13 cellular contexts compared by ENCODE assay signal in the genomic region with DNA sequence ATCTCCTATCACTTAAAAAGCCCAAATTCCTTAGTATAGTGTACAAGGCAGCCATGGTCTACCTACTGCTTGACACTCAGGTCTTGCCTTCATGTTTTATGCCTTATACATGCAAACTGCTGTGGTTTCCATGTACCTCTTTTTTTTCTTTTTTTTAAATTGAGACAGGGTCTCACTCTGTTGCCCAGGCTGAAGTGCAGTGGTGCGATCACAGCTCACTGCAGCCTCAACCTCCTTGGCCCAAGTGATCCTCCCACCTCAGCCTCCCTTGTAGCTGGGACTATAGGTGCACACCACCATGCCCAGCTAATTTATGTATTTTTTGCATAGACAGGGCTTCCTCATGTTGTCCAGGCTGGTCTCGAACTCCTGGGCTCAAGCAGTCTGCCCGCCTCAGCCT. TPM values are rescaled to one million over a fixed set of nuclear protein-coding genes. Genes with fewer than 3 reads are reported as not detected.
DNase-seq lines count a peak whose midpoint lies in the region; ATAC-seq, FAIRE-seq and TF ChIP-seq lines count a peak whose summit lies in the region.
"Had no signal": no experiment of that assay in that cellular context is flagged by ENCODE, and none has a peak within 500 bp of the region (broad histone marks: within the 10 kb centered on the region; RNA-seq: fewer than 3 reads in every experiment).

No MANE protein-coding gene starts in this region.

- FAIRE-seq in A549 (lab: Jason Lieb, UNC) = no peak

- WGBS in A549 (ENCODE audit: missing lambda C conversion rate) = 88% methylated on average over 3 of the region's 3 CpGs

- TF ChIP-seq RAD21 in A549 (conservative IDR thresholded peaks at IDR 0.05 in 1 of 2, IDR thresholded peaks at IDR 0.05 in 1 of 2) = no peak

- no peaks in the 10 kb centered on the region for H3K27me3 Mint-ChIP-seq in CD4-positive, alpha-beta T cell
- H3K27me3 Mint-ChIP-seq in activated CD8-positive, alpha-beta T cell treated with anti-CD3 and anti-CD28 coated beads for 36 hours = no peaks in the 10 kb centered on the region
- no peaks in the 10 kb centered on the region for H3K27me3 Mint-ChIP-seq in naive thymus-derived CD4-positive, alpha-beta T cell

- 0 out of 3 replicates have a peak, but pooled peaks cover under 1% of the 10 kb centered on the region for H3K4me1 ChIP-seq in A549
- peaks cover 0 to 7% of the 10 kb centered on the region in 2 donors for H3K4me1 ChIP-seq in naive thymus-derived CD4-positive, alpha-beta T cell (ENCODE audit: control insufficient read depth in 2 of 2, insufficient read depth in 2 of 2, low read length in 2 of 2)
- no peaks in the 10 kb centered on the region for H3K4me1 ChIP-seq in upper lobe of right lung
- H3K4me1 ChIP-seq: BE2C had no signal

- no peak for TF ChIP-seq EP300 in A549 (IDR thresholded peaks at IDR 0.05)

- H3K4me3 Mint-ChIP-seq in CD4-positive, alpha-beta T cell = peak overlapping the region; percentile 1
- H3K4me3 Mint-ChIP-seq in activated CD8-positive, alpha-beta T cell treated with anti-CD3 and anti-CD28 coated beads for 36 hours = no peak overlapping the region
- peak overlapping the region in 3 of 10 donors; percentile 14 to 52 (median 42) for H3K4me3 Mint-ChIP-seq in naive thymus-derived CD4-positive, alpha-beta T cell

- no peaks in the 10 kb centered on the region for H3K27me3 ChIP-seq in CD4-positive, alpha-beta T cell (ENCODE audit: control insufficient read depth, insufficient read depth, low read length)
- H3K27me3 ChIP-seq in naive thymus-derived CD4-positive, alpha-beta T cell (ENCODE audit: control insufficient read depth in 2 of 2, insufficient read depth in 2 of 2, low read length in 2 of 2) = no peaks in the 10 kb centered on the region
- H3K27me3 ChIP-seq in upper lobe of right lung = no peaks in the 10 kb centered on the region
- H3K27me3 ChIP-seq: BE2C had no signal

- POLR2A ChIA-PET in A549 (lab: Yijun Ruan, JAX) = interaction anchor here (1.2 kb wide), 1 partner anchor 8 kb away, joined by 5 read pairs; the partner anchor contains the start of gene CD55
- POLR2A ChIA-PET in CD4-positive, alpha-beta T cell (lab: Charles Lee) = interaction anchor here (2.4 kb wide), 1 partner anchor 8 kb away, joined by 16 read pairs; the partner anchor contains the start of gene CD55
- POLR2A ChIA-PET in activated CD8-positive, alpha-beta T cell treated with anti-CD3 and anti-CD28 coated beads for 36 hours (lab: Charles Lee) = interaction anchor here (0.8 to 1.3 kb wide), 3 partner anchors 8 to 127 kb away, joined by 3 to 5 read pairs (median 3); partner anchors contain the start of gene CD55
- POLR2A ChIA-PET in naive thymus-derived CD4-positive, alpha-beta T cell (lab: Charles Lee) = interaction anchor here (0.6 to 2.2 kb wide), 5 partner anchors 8 to 433 kb away, joined by 3 to 13 read pairs (median 3); partner anchors contain the start of gene CD55

- TF ChIP-seq CTCF in A549 (IDR thresholded peaks at IDR 0.05) = no peak
- no peak for TF ChIP-seq CTCF in CD4-positive, alpha-beta T cell (IDR thresholded peaks at IDR 0.05)
- no peak for TF ChIP-seq CTCF in activated CD8-positive, alpha-beta T cell treated with anti-CD3 and anti-CD28 coated beads for 36 hours (IDR thresholded peaks at IDR 0.05)
- no peak for TF ChIP-seq CTCF in upper lobe of right lung (IDR thresholded peaks at IDR 0.05)

- peak overlapping the region; percentile 19 for H3K27ac Mint-ChIP-seq in CD4-positive, alpha-beta T cell
- H3K27ac Mint-ChIP-seq in activated CD8-positive, alpha-beta T cell treated with anti-CD3 and anti-CD28 coated beads for 36 hours = peak overlapping the region; percentile 57
- peak overlapping the region in 7 of 9 donors; percentile 14 to 72 (median 56) for H3K27ac Mint-ChIP-seq in naive thymus-derived CD4-positive, alpha-beta T cell

- DNase-seq in A549 (ENCODE audit: low read depth in 1 of 2, low spot score in 1 of 2) = no peak
- DNase-seq in CD4-positive, alpha-beta T cell = no peak
- no peak for DNase-seq in activated CD8-positive, alpha-beta T cell treated with anti-CD3 and anti-CD28 coated beads for 36 hours
- no peak for DNase-seq in naive thymus-derived CD4-positive, alpha-beta T cell
- no peak for DNase-seq in GM19240 (ENCODE audit: insufficient read length, low spot score)
- DNase-seq in upper lobe of right lung = no peak
- DNase-seq: BE2C, HCEC 1CT, NCI-H146, NCI-H2081 treated with DMSO at 0.1 percent for 48 hours, NCI-H524, SIG-M5 had no signal

- H3K27ac ChIP-seq in A549 (no peak overlapping the region), upper lobe of right lung (no peak overlapping the region)
- no peak overlapping the region for H3K27ac ChIP-seq in CD4-positive, alpha-beta T cell (ENCODE audit: low read depth, low read length)
- no peak overlapping the region for H3K27ac ChIP-seq in naive thymus-derived CD4-positive, alpha-beta T cell (ENCODE audit: low read depth, low read length)

- peaks cover 100% of the 10 kb centered on the region for H3K36me3 Mint-ChIP-seq in CD4-positive, alpha-beta T cell (ENCODE audit: low read depth)
- H3K36me3 Mint-ChIP-seq in activated CD8-positive, alpha-beta T cell treated with anti-CD3 and anti-CD28 coated beads for 36 hours (ENCODE audit: low read depth) = peaks cover 90% of the 10 kb centered on the region
- H3K36me3 Mint-ChIP-seq in naive thymus-derived CD4-positive, alpha-beta T cell = peaks cover 47 to 88% (median 84%) of the 10 kb centered on the region in 5 donors

- peaks cover 15% of the 10 kb centered on the region for H3K9me3 Mint-ChIP-seq in CD4-positive, alpha-beta T cell
- peaks cover 18% of the 10 kb centered on the region for H3K9me3 Mint-ChIP-seq in activated CD8-positive, alpha-beta T cell treated with anti-CD3 and anti-CD28 coated beads for 36 hours
- peaks cover 7 to 25% (median 14%) of the 10 kb centered on the region in 11 donors for H3K9me3 Mint-ChIP-seq in naive thymus-derived CD4-positive, alpha-beta T cell

- ATAC-seq in A549 (peak; percentile 7 to 36; a peak in 3 of 6 replicates), HG02981 (IDR thresholded peaks at IDR 0.05; ENCODE audit: unreplicated experiment) (no peak), upper lobe of right lung (no peak)
- ATAC-seq in CD4-positive, alpha-beta T cell (ENCODE audit: poor library complexity) = no peak
- ATAC-seq in activated CD8-positive, alpha-beta T cell treated with anti-CD3 and anti-CD28 coated beads for 36 hours = no peak
- ATAC-seq in naive thymus-derived CD4-positive, alpha-beta T cell = peak; percentile 17

- intact Hi-C loops in CD4-positive, alpha-beta T cell (cut with DNase I, micrococcal nuclease) = loop anchor here (10.0 kb wide), 2 partner anchors 245 to 425 kb away; partner anchors contain the start of genes C4BPB (in 1 of the 2) and CD46 (in 1 of the 2)
- intact Hi-C loops in activated CD8-positive, alpha-beta T cell treated with anti-CD3 and anti-CD28 coated beads for 36 hours (cut with micrococcal nuclease) = no loop called here
- intact Hi-C loops in naive thymus-derived CD4-positive, alpha-beta T cell (cut with micrococcal nuclease) = loop anchor here in 1 of 2 donors (10.0 kb wide), 1 partner anchor 525 kb away; no protein-coding TSS in a partner anchor
- intact Hi-C loops in upper lobe of right lung (cut with DNase I) = no loop called here

- H3K4me1 Mint-ChIP-seq in CD4-positive, alpha-beta T cell (ENCODE audit: low read depth) = peaks cover 61% of the 10 kb centered on the region
- peaks cover 64% of the 10 kb centered on the region for H3K4me1 Mint-ChIP-seq in activated CD8-positive, alpha-beta T cell treated with anti-CD3 and anti-CD28 coated beads for 36 hours (ENCODE audit: low read depth)
- H3K4me1 Mint-ChIP-seq in naive thymus-derived CD4-positive, alpha-beta T cell = peaks cover 40 to 78% (median 63%) of the 10 kb centered on the region in 7 donors

- TF ChIP-seq POLR2A in A549 (IDR thresholded peaks at IDR 0.05; ENCODE audit: low read length) = no peak

- no peak overlapping the region for H3K4me3 ChIP-seq in A549
- H3K4me3 ChIP-seq in naive thymus-derived CD4-positive, alpha-beta T cell (ENCODE audit: low read length) = no peak overlapping the region
- no peak overlapping the region for H3K4me3 ChIP-seq in upper lobe of right lung

- CTCF ChIA-PET in A549 (lab: Yijun Ruan, JAX) = interaction anchor here (1.0 kb wide), 2 partner anchors 8 to 10 kb away, joined by 4 to 5 read pairs; partner anchors contain the start of gene CD55
- CTCF ChIA-PET in CD4-positive, alpha-beta T cell (lab: Charles Lee) = interaction anchor here (0.7 kb wide), 1 partner anchor 75 kb away, joined by 3 read pairs; no protein-coding TSS in a partner anchor
- CTCF ChIA-PET in activated CD8-positive, alpha-beta T cell treated with anti-CD3 and anti-CD28 coated beads for 36 hours (lab: Charles Lee) = no interaction called here
- CTCF ChIA-PET in naive thymus-derived CD4-positive, alpha-beta T cell (lab: Charles Lee) = interaction anchor here (0.7 to 1.0 kb wide), 2 partner anchors 33 to 148 kb away, joined by 3 to 6 read pairs; no protein-coding TSS in a partner anchor

- peaks cover 6% of the 10 kb centered on the region; the same call in 1 of the 3 replicates for H3K9me3 ChIP-seq in A549
- H3K9me3 ChIP-seq in CD4-positive, alpha-beta T cell (ENCODE audit: control insufficient read depth, low read length) = peaks cover 22% of the 10 kb centered on the region
- peaks cover 0 to 17% (median 6%) of the 10 kb centered on the region in 3 experiments for H3K9me3 ChIP-seq in naive thymus-derived CD4-positive, alpha-beta T cell (ENCODE audit: control insufficient read depth in 2 of 3, low read length in 3 of 3)
- no peaks in the 10 kb centered on the region for H3K9me3 ChIP-seq in upper lobe of right lung
- H3K9me3 ChIP-seq: BE2C had no signal

- no peak overlapping the region for H3K4me2 ChIP-seq in A549

- H3K36me3 ChIP-seq in naive thymus-derived CD4-positive, alpha-beta T cell (ENCODE audit: control insufficient read depth in 2 of 3, insufficient read depth in 3 of 3, low read length in 3 of 3) = peaks cover 6 to 71% (median 23%) of the 10 kb centered on the region in 3 experiments
- H3K36me3 ChIP-seq in upper lobe of right lung = peaks cover 84% of the 10 kb centered on the region
- H3K36me3 ChIP-seq: BE2C had no signal

TF ChIP-seq in A549, 52 proteins besides CTCF, POLR2A, EP300 and RAD21 (continues in another document):
- TF ChIP-seq ZFP36 (IDR thresholded peaks at IDR 0.05; ENCODE audit: borderline replicate concordance, partially characterized antibody) = no peak
- no peak for TF ChIP-seq RARB (CRISPR knock-in tag; IDR thresholded peaks at IDR 0.05)
- TF ChIP-seq POLR2AphosphoS2 (conservative IDR thresholded peaks at IDR 0.05; ENCODE audit: low read length) = 0 out of 2 replicates have a peak, but pooled peaks have one; percentile 11

RNA-seq across cellular contexts. Expression of gene CD55, which starts 8.0 kb away (rescaled TPM):
- polyA plus RNA-seq in A549 (2011; rRNA removed) = 173 and 180 TPM in 2 replicates
- 25.3 and 25.8 TPM in 2 replicates for polyA plus RNA-seq in A549 (2012; cell fraction: cytosol; rRNA removed)
- polyA plus RNA-seq in A549 (2012; cell fraction: nucleus; rRNA removed) = 18.1 and 18.7 TPM in 2 replicates
- polyA plus RNA-seq in A549 (2017; fragmentation: RNase III; extraction: RNeasy Plus Mini Kit Qiagen cat#74134 plus additional on column Dnase treatment) = 35.2 to 44.5 TPM (median 37.0 TPM) in 3 replicates
- polyA minus RNA-seq in A549 (2011; rRNA and poly(A)+ RNA removed) = 39.7 and 40.5 TPM in 2 replicates
- total RNA-seq in CD4-positive, alpha-beta T cell = 100 to 1,000 TPM; 218 to 229 TPM
- 100 to 1,000 TPM; 100 to 102 TPM for total RNA-seq in activated CD8-positive, alpha-beta T cell treated with anti-CD3 and anti-CD28 coated beads for 36 hours
- total RNA-seq in naive thymus-derived CD4-positive, alpha-beta T cell = 100 to 1,000 TPM; 122 to 264 (median 134) TPM
- 100 to 1,000 TPM; 115 to 185 TPM for polyA plus RNA-seq in naive thymus-derived CD4-positive, alpha-beta T cell
- 512 TPM for total RNA-seq in upper lobe of right lung

Comparison
In these comparisons a context has a peak if more than half of its experiments do, and no peak if none do; other contexts are left out.
1. ATAC-seq: peak in A549 (2 of 2) and naive thymus-derived CD4-positive, alpha-beta T cell (single experiment); none in CD4-positive, alpha-beta T cell (single experiment), activated CD8-positive, alpha-beta T cell treated with anti-CD3 and anti-CD28 coated beads for 36 hours (single experiment), HG02981 (single experiment) and upper lobe of right lung (single experiment).
2. intact Hi-C loops: an anchor here in CD4-positive, alpha-beta T cell (10.0 kb wide); none called in activated CD8-positive, alpha-beta T cell treated with anti-CD3 and anti-CD28 coated beads for 36 hours and upper lobe of right lung.
3. Peak in every context shown above with its lines, with median percentiles within 50 percentile points of each other: H3K27ac Mint-ChIP-seq.